8 cellular contexts compared by ENCODE assay signal in genomic region chr12:57740656-57741412, GRCh38. TPM values are rescaled to one million over a fixed set of nuclear protein-coding genes. Genes with fewer than 3 reads are reported as not detected.
DNase-seq lines count a peak whose midpoint lies in the region; ATAC-seq, FAIRE-seq and TF ChIP-seq lines count a peak whose summit lies in the region.

No MANE protein-coding gene starts in this region.

- POLR2A ChIA-PET in T-cell (lab: Charles Lee) (interaction anchor here in 1 of 2 donors (1.4 kb wide), 1 partner anchor 9 kb away, joined by 3 read pairs; no protein-coding TSS in a partner anchor), K562 (lab: Yijun Ruan, JAX) (interaction anchor here (0.5 to 1.3 kb wide), 11 partner anchors 11 to 1329 kb away, joined by 3 to 4 read pairs (median 3); partner anchors contain the start of genes CDK4, DDIT3 and OS9)

- TF ChIP-seq EP300 in K562 (IDR thresholded peaks at IDR 0.05; ENCODE audit: low read length) = no peak

- DNase-seq in T-cell (peak; percentile 55 to 90 (median 82)), K562 (ENCODE audit: extremely low read depth in 1 of 4, low spot score in 3 of 4) (no peak), NCI-H2171 treated with DMSO at 0.1 percent for 48 hours (lab: John Stamatoyannopoulos, UW) (no peak), adrenal gland (no peak)
- DNase-seq in stimulated activated CD4-positive, alpha-beta T cell treated with anti-CD3 and anti-CD28 coated beads, Interleukin-4, amount 100 ng/mL, for 24 hours = peak; percentile 74

- H3K79me2 ChIP-seq in K562 (ENCODE audit: control insufficient read depth, insufficient read depth, low read length) = peaks cover 7% of the 10 kb centered on the region; the same call in 1 of the 3 replicates

- H3K9me3 ChIP-seq in K562 (replicated peaks; ENCODE audit: control insufficient read depth, insufficient read depth, low read depth, low read length) = no peaks in the 10 kb centered on the region
- H3K9me3 ChIP-seq in adrenal gland (replicated peaks in 1 of 3) = no peaks in the 10 kb centered on the region

- 31% methylated on average over 5 of the region's 5 CpGs for WGBS in K562 (ENCODE audit: insufficient coverage, low coverage, missing lambda C conversion rate)
- 60 to 70% (median 66%) methylated on average over 5 of the region's 5 CpGs for WGBS in adrenal gland, 4 donors

- no peak for TF ChIP-seq RAD21 in K562 (CRISPR knock-in tag; conservative IDR thresholded peaks at IDR 0.05 in 1 of 2, IDR thresholded peaks at IDR 0.05 in 1 of 2)

- TF ChIP-seq CTCF in K562 (IDR thresholded peaks at IDR 0.05 in 2 of 3, conservative IDR thresholded peaks at IDR 0.05 in 1 of 3; ENCODE audit: insufficient read depth in 2 of 3, low read depth in 1 of 3, low read length in 3 of 3) (no peak), adrenal gland (IDR thresholded peaks at IDR 0.05) (no peak)

- no peak overlapping the region for H2AFZ ChIP-seq in K562 (ENCODE audit: low read depth, low read length)

- BruUV-seq in K562 (replicated peaks; lab: Mats Ljungman, UMichigan) = no TSS peak

- TF ChIP-seq POLR2A in K562 (conservative IDR thresholded peaks at IDR 0.05) (no peak), adrenal gland (IDR thresholded peaks at IDR 0.05) (no peak)

- in situ Hi-C loops in K562 (cut with MboI) = loop anchor here (10.0 kb wide), 1 partner anchor 426 kb away; no protein-coding TSS in a partner anchor

- H3K27ac Mint-ChIP-seq in T-cell = peak overlapping the region; percentile 79 to 94

- H3K27me3 ChIP-seq in K562 (ENCODE audit: control insufficient read depth in 2 of 2, insufficient read depth in 2 of 2, low read length in 2 of 2) (peaks cover 0 to 26% of the 10 kb centered on the region in 2 experiments; a peak in 2 of 5 replicates), adrenal gland (peaks cover 35% of the 10 kb centered on the region)

- H3K27ac ChIP-seq in K562 (ENCODE audit: extremely low read depth, low read depth, low read length) (no peak overlapping the region), adrenal gland (no peak overlapping the region)

- no peak overlapping the region for H3K4me2 ChIP-seq in K562 (ENCODE audit: insufficient read depth, low read length)

- CTCF ChIA-PET in T-cell (lab: Charles Lee) = interaction anchor here (0.6 to 2.0 kb wide), 8 partner anchors 11 to 475 kb away, joined by 3 to 10 read pairs (median 4); partner anchors contain the start of genes B4GALNT1 (in 1 of the 2), CDK4 (in 1 of the 2) and OS9 (in 1 of the 2)
- CTCF ChIA-PET in K562 (lab: Yijun Ruan, JAX; ENCODE audit: low intra/inter-chr PET ratio) = no interaction called here

- no peak for FAIRE-seq in K562 (lab: Jason Lieb, UNC)

- H3K9ac ChIP-seq in K562 (ENCODE audit: insufficient read depth in 1 of 2, low read depth in 2 of 2, low read length in 2 of 2) = no peak overlapping the region

- H3K4me3 ChIP-seq in K562 (no peak overlapping the region), adrenal gland (no peak overlapping the region)

- H3K4me1 Mint-ChIP-seq in T-cell = peaks cover 59 to 67% (median 62%) of the 10 kb centered on the region in 3 donors

- H3K36me3 ChIP-seq in K562 (ENCODE audit: control insufficient read depth, insufficient read depth, low read length) = 0 out of 3 replicates have a peak, but pooled peaks cover under 1% of the 10 kb centered on the region
- H3K36me3 ChIP-seq in adrenal gland (replicated peaks in 1 of 2) = no peaks in the 10 kb centered on the region

- peaks cover 11% of the 10 kb centered on the region for H3K36me3 Mint-ChIP-seq in T-cell

- H3K4me1 ChIP-seq in K562 (replicated peaks in 1 of 2; ENCODE audit: control insufficient read depth in 2 of 2, insufficient read depth in 2 of 2, low read length in 2 of 2) (peaks cover 6 to 40% of the 10 kb centered on the region in 2 experiments; a peak in 4 of 5 replicates), adrenal gland (replicated peaks in 1 of 2) (peaks cover 20 to 30% of the 10 kb centered on the region in 2 donors)

- H3K9me1 ChIP-seq in K562 (ENCODE audit: control insufficient read depth, insufficient read depth, low read length) = no peaks in the 10 kb centered on the region

- peak; percentile 47 for ATAC-seq in GM18868 (IDR thresholded peaks at IDR 0.05; ENCODE audit: unreplicated experiment)
- peak; percentile 36 for ATAC-seq in HG02870 (IDR thresholded peaks at IDR 0.05; ENCODE audit: unreplicated experiment)
- ATAC-seq in T-cell (replicated peaks in 1 of 4) = peak; percentile 69 to 75 (median 72)
- ATAC-seq in K562 = no peak
- ATAC-seq in HG03045 (IDR thresholded peaks at IDR 0.05; ENCODE audit: unreplicated experiment) = no peak

- no peaks in the 10 kb centered on the region for H4K20me1 ChIP-seq in K562 (replicated peaks; ENCODE audit: control insufficient read depth, insufficient read depth, low read length)

- no peaks in the 10 kb centered on the region for H3K27me3 Mint-ChIP-seq in T-cell

- intact Hi-C loops in K562 (cut with micrococcal nuclease) = no loop called here
- intact Hi-C loops in adrenal gland (cut with DNase I) = no loop called here

- no peaks in the 10 kb centered on the region for H3K9me3 Mint-ChIP-seq in T-cell

- H3K4me3 Mint-ChIP-seq in T-cell = peak overlapping the region; percentile 82 to 92 (median 82)

RNA-seq across cellular contexts. Expression of gene AGAP2, which starts 2.3 kb away (rescaled TPM):
- total RNA-seq in T-cell (10 to 100 TPM; 43.2 to 74.6 (median 66.4) TPM), K562 (2014; rRNA removed) (0.18 and 0.20 TPM in 2 replicates), K562 (2014; rRNA removed; fragmentation: Illumina TruSeq; extraction: Trizol) (0.13 and 0.36 TPM in 2 replicates), K562 (2015; rRNA removed; fragmentation: Illumina TruSeq; extraction: Trizol) (0.04 and 0.08 TPM in 2 replicates), K562 (2021) (0.31 and 0.60 TPM in 2 replicates), adrenal gland (1 to 10 TPM in 7 of 8 donors, under 1 TPM in 1; 0.97 to 4.0 (median 2.0) TPM)
- total RNA-seq in K562 (2011; cell fraction: chromatin; rRNA removed; ENCODE audit: low replicate concordance) = 0.12 and 0.74 TPM in 2 replicates
- 0.26 and 0.67 TPM in 2 replicates for total RNA-seq in K562 (2011; cell fraction: nucleolus; rRNA removed)
- total RNA-seq in K562 (2011; cell fraction: nucleoplasm; rRNA removed) = 0.15 and 0.99 TPM in 2 replicates
- polyA plus RNA-seq in K562 (2011; rRNA removed) (0.12 and 0.36 TPM in 2 replicates), K562 (2014; fragmentation: Illumina TruSeq; extraction: Trizol) (0.19 and 0.77 TPM in 2 replicates), K562 (2014; fragmentation: Nextera tagmentation; extraction: Ambion mirVana) (under 1 TPM in 1 of 2 experiments, not detected in 1; 0.07 TPM), K562 (2014; rRNA removed) (0.20 and 0.88 TPM in 2 replicates), adrenal gland (1 to 10 TPM; 1.9 to 8.1 (median 2.6) TPM)
- polyA plus RNA-seq in K562 (2011; cell fraction: cytosol; rRNA removed) = 0.06 and 0.22 TPM in 2 replicates
- 0.39 and 0.57 TPM in 2 replicates for polyA plus RNA-seq in K562 (2011; cell fraction: nucleus; rRNA removed)
- polyA plus RNA-seq in K562 (2012) = 0.46 and 0.65 TPM in 2 replicates
- 0.09 and 0.67 TPM in 2 replicates for polyA minus RNA-seq in K562 (2011; rRNA and poly(A)+ RNA removed)
- polyA minus RNA-seq in K562 (2011; cell fraction: cytosol; rRNA and poly(A)+ RNA removed) = not detected in 2 replicates
- polyA minus RNA-seq in K562 (2011; cell fraction: nucleus; rRNA and poly(A)+ RNA removed) = 0.11 and 0.27 TPM in 2 replicates

RNA-seq across cellular contexts. Expression of gene TSPAN31, which starts 4.0 kb away (rescaled TPM):
- total RNA-seq in T-cell = 10 to 100 TPM; 12.8 to 25.6 (median 15.5) TPM
- 36.4 and 39.7 TPM in 2 replicates for total RNA-seq in K562 (2011; cell fraction: chromatin; rRNA removed; ENCODE audit: low replicate concordance)
- 29.6 and 31.4 TPM in 2 replicates for total RNA-seq in K562 (2011; cell fraction: nucleolus; rRNA removed)
- total RNA-seq in K562 (2011; cell fraction: nucleoplasm; rRNA removed) = 39.6 and 43.3 TPM in 2 replicates
- total RNA-seq in K562 (2014; rRNA removed) = 11.3 and 14.0 TPM in 2 replicates
- 14.3 and 14.7 TPM in 2 replicates for total RNA-seq in K562 (2014; rRNA removed; fragmentation: Illumina TruSeq; extraction: Trizol)
- 12.6 and 14.3 TPM in 2 replicates for total RNA-seq in K562 (2015; rRNA removed; fragmentation: Illumina TruSeq; extraction: Trizol)
- 11.0 and 12.4 TPM in 2 replicates for total RNA-seq in K562 (2021)
- polyA plus RNA-seq in K562 (2011; rRNA removed) = 13.8 and 24.9 TPM in 2 replicates
- polyA plus RNA-seq in K562 (2011; cell fraction: cytosol; rRNA removed) = 14.8 and 19.7 TPM in 2 replicates
- 14.7 and 19.0 TPM in 2 replicates for polyA plus RNA-seq in K562 (2011; cell fraction: nucleus; rRNA removed)
- 19.0 and 31.1 TPM in 2 replicates for polyA plus RNA-seq in K562 (2012)
- polyA plus RNA-seq in K562 (2014; fragmentation: Illumina TruSeq; extraction: Trizol) = 17.6 and 20.5 TPM in 2 replicates
- polyA plus RNA-seq in K562 (2014; fragmentation: Nextera tagmentation; extraction: Ambion mirVana) = 10 to 100 TPM; 20.1 to 26.4 TPM
- 11.6 and 20.3 TPM in 2 replicates for polyA plus RNA-seq in K562 (2014; rRNA removed)
- polyA minus RNA-seq in K562 (2011; rRNA and poly(A)+ RNA removed) = 10.0 and 19.6 TPM in 2 replicates
- 5.6 and 6.3 TPM in 2 replicates for polyA minus RNA-seq in K562 (2011; cell fraction: cytosol; rRNA and poly(A)+ RNA removed)
- 10.2 and 10.6 TPM in 2 replicates for polyA minus RNA-seq in K562 (2011; cell fraction: nucleus; rRNA and poly(A)+ RNA removed)
- total RNA-seq in adrenal gland = 100 to 1,000 TPM in 1 of 8 donors, 10 to 100 TPM in 7; 44.2 to 115 (median 61.6) TPM
- polyA plus RNA-seq in adrenal gland = 10 to 100 TPM; 25.3 to 50.7 (median 45.1) TPM

RNA-seq across cellular contexts. Expression of gene CDK4, which starts 11.3 kb away (rescaled TPM):
- total RNA-seq in T-cell (10 to 100 TPM; 24.1 to 53.9 (median 46.2) TPM), K562 (2014; rRNA removed) (237 and 282 TPM in 2 replicates), K562 (2014; rRNA removed; fragmentation: Illumina TruSeq; extraction: Trizol) (173 and 188 TPM in 2 replicates), K562 (2015; rRNA removed; fragmentation: Illumina TruSeq; extraction: Trizol) (216 and 217 TPM in 2 replicates), K562 (2021) (238 and 253 TPM in 2 replicates), adrenal gland (100 to 1,000 TPM in 7 of 8 donors, 10 to 100 TPM in 1; 90.9 to 197 (median 143) TPM)
- 135 and 229 TPM in 2 replicates for total RNA-seq in K562 (2011; cell fraction: chromatin; rRNA removed; ENCODE audit: low replicate concordance)
- total RNA-seq in K562 (2011; cell fraction: nucleolus; rRNA removed) = 165 and 176 TPM in 2 replicates
- total RNA-seq in K562 (2011; cell fraction: nucleoplasm; rRNA removed) = 168 and 190 TPM in 2 replicates
- polyA plus RNA-seq in K562 (2011; rRNA removed) (429 and 436 TPM in 2 replicates), K562 (2014; fragmentation: Illumina TruSeq; extraction: Trizol) (347 and 427 TPM in 2 replicates), K562 (2014; fragmentation: Nextera tagmentation; extraction: Ambion mirVana) (10 to 100 TPM; 37.8 to 62.8 TPM), K562 (2014; rRNA removed) (309 and 339 TPM in 2 replicates), adrenal gland (10 to 100 TPM; 46.8 to 78.8 (median 66.1) TPM)
- polyA plus RNA-seq in K562 (2011; cell fraction: cytosol; rRNA removed) = 496 and 542 TPM in 2 replicates
- polyA plus RNA-seq in K562 (2011; cell fraction: nucleus; rRNA removed) = 182 and 203 TPM in 2 replicates
- polyA plus RNA-seq in K562 (2012) = 227 and 292 TPM in 2 replicates
- 194 and 258 TPM in 2 replicates for polyA minus RNA-seq in K562 (2011; rRNA and poly(A)+ RNA removed)
- polyA minus RNA-seq in K562 (2011; cell fraction: cytosol; rRNA and poly(A)+ RNA removed) = 98.1 and 128 TPM in 2 replicates
- 95.2 and 124 TPM in 2 replicates for polyA minus RNA-seq in K562 (2011; cell fraction: nucleus; rRNA and poly(A)+ RNA removed)

RNA-seq across cellular contexts. Expression of gene MARCHF9, which starts 14.1 kb away (rescaled TPM):
- total RNA-seq in T-cell (10 to 100 TPM; 45.4 to 72.9 (median 71.7) TPM), K562 (2014; rRNA removed) (6.2 and 6.9 TPM in 2 replicates), K562 (2014; rRNA removed; fragmentation: Illumina TruSeq; extraction: Trizol) (2.9 and 4.2 TPM in 2 replicates), K562 (2015; rRNA removed; fragmentation: Illumina TruSeq; extraction: Trizol) (4.6 and 5.6 TPM in 2 replicates), K562 (2021) (10.1 and 10.7 TPM in 2 replicates), adrenal gland (10 to 100 TPM in 7 of 8 donors, 1 to 10 TPM in 1; 8.2 to 23.4 (median 16.6) TPM)
- total RNA-seq in K562 (2011; cell fraction: chromatin; rRNA removed; ENCODE audit: low replicate concordance) = 16.0 and 31.2 TPM in 2 replicates
- 19.5 and 20.8 TPM in 2 replicates for total RNA-seq in K562 (2011; cell fraction: nucleolus; rRNA removed)
- total RNA-seq in K562 (2011; cell fraction: nucleoplasm; rRNA removed) = 19.7 and 22.6 TPM in 2 replicates
- polyA plus RNA-seq in K562 (2011; rRNA removed) (6.6 and 10.3 TPM in 2 replicates), K562 (2014; fragmentation: Illumina TruSeq; extraction: Trizol) (9.5 and 9.9 TPM in 2 replicates), K562 (2014; fragmentation: Nextera tagmentation; extraction: Ambion mirVana) (1 to 10 TPM in 1 of 2 experiments, under 1 TPM in 1; 0.80 to 1.3 TPM), K562 (2014; rRNA removed) (9.7 and 12.4 TPM in 2 replicates), adrenal gland (10 to 100 TPM in 2 of 3 donors, 1 to 10 TPM in 1; 9.5 to 45.1 (median 44.0) TPM)
- polyA plus RNA-seq in K562 (2011; cell fraction: cytosol; rRNA removed) = 7.2 and 10.1 TPM in 2 replicates
- polyA plus RNA-seq in K562 (2011; cell fraction: nucleus; rRNA removed) = 18.7 and 23.4 TPM in 2 replicates
- 7.2 and 10.2 TPM in 2 replicates for polyA plus RNA-seq in K562 (2012)
- polyA minus RNA-seq in K562 (2011; rRNA and poly(A)+ RNA removed) = 5.3 and 5.6 TPM in 2 replicates
- 3.7 and 4.7 TPM in 2 replicates for polyA minus RNA-seq in K562 (2011; cell fraction: cytosol; rRNA and poly(A)+ RNA removed)
- polyA minus RNA-seq in K562 (2011; cell fraction: nucleus; rRNA and poly(A)+ RNA removed) = 5.0 and 5.2 TPM in 2 replicates

RNA-seq across cellular contexts. Expression of gene CYP27B1, which starts 26.0 kb away (rescaled TPM):
- total RNA-seq in T-cell = 1 to 10 TPM in 3 of 5 donors, under 1 TPM in 2; 0.76 to 2.1 (median 1.2) TPM
- 12.2 and 25.6 TPM in 2 replicates for total RNA-seq in K562 (2011; cell fraction: chromatin; rRNA removed; ENCODE audit: low replicate concordance)
- 10.4 and 15.5 TPM in 2 replicates for total RNA-seq in K562 (2011; cell fraction: nucleolus; rRNA removed)
- total RNA-seq in K562 (2011; cell fraction: nucleoplasm; rRNA removed) = 9.8 and 15.3 TPM in 2 replicates
- 1.3 and 2.2 TPM in 2 replicates for total RNA-seq in K562 (2014; rRNA removed)
- total RNA-seq in K562 (2014; rRNA removed; fragmentation: Illumina TruSeq; extraction: Trizol) = 0.57 and 0.65 TPM in 2 replicates
- total RNA-seq in K562 (2015; rRNA removed; fragmentation: Illumina TruSeq; extraction: Trizol) = 1.2 TPM in 2 replicates
- total RNA-seq in K562 (2021) = 2.6 and 4.2 TPM in 2 replicates
- polyA plus RNA-seq in K562 (2011; rRNA removed) = 2.5 and 7.0 TPM in 2 replicates
- 2.6 and 4.3 TPM in 2 replicates for polyA plus RNA-seq in K562 (2011; cell fraction: cytosol; rRNA removed)
- polyA plus RNA-seq in K562 (2011; cell fraction: nucleus; rRNA removed) = 24.6 and 48.0 TPM in 2 replicates
- polyA plus RNA-seq in K562 (2012) = 1.8 and 2.4 TPM in 2 replicates
- polyA plus RNA-seq in K562 (2014; fragmentation: Illumina TruSeq; extraction: Trizol) = 1.5 and 1.8 TPM in 2 replicates
- under 1 TPM; 0.18 to 0.23 TPM for polyA plus RNA-seq in K562 (2014; fragmentation: Nextera tagmentation; extraction: Ambion mirVana)
- 3.1 and 3.8 TPM in 2 replicates for polyA plus RNA-seq in K562 (2014; rRNA removed)
- 1.9 and 2.5 TPM in 2 replicates for polyA minus RNA-seq in K562 (2011; rRNA and poly(A)+ RNA removed)
- 0.57 TPM in 1 of 2 replicates, not detected in the other for polyA minus RNA-seq in K562 (2011; cell fraction: cytosol; rRNA and poly(A)+ RNA removed)
- polyA minus RNA-seq in K562 (2011; cell fraction: nucleus; rRNA and poly(A)+ RNA removed) = 6.1 and 7.3 TPM in 2 replicates
- total RNA-seq in adrenal gland = 10 to 100 TPM in 1 of 8 donors, 1 to 10 TPM in 6, under 1 TPM in 1; 0.48 to 10.4 (median 3.1) TPM
- 1 to 10 TPM; 2.5 to 3.8 (median 3.5) TPM for polyA plus RNA-seq in adrenal gland

Comparison
In these comparisons a context has a peak if more than half of its experiments do, and no peak if none do; other contexts are left out.
1. ATAC-seq: peak in GM18868 (single experiment), HG02870 (single experiment) and T-cell (4 of 4); none in K562 (single experiment) and HG03045 (single experiment).
2. DNase-seq: peak in T-cell (34 of 34) and stimulated activated CD4-positive, alpha-beta T cell treated with anti-CD3 and anti-CD28 coated beads, Interleukin-4, amount 100 ng/mL, for 24 hours (single experiment); none in K562 (0 of 4), NCI-H2171 treated with DMSO at 0.1 percent for 48 hours (single experiment) and adrenal gland (0 of 7).
3. RNA of gene AGAP2, which starts 2.3 kb away (total RNA-seq): 43.2 to 74.6 TPM in T-cell; 0.97 to 4.0 TPM in adrenal gland and 0.04 to 0.99 TPM in K562; every median in the first group is over 4 times any median in the second.